Comparison of ENCODE assay signal across 38 cellular contexts in the genomic region with DNA sequence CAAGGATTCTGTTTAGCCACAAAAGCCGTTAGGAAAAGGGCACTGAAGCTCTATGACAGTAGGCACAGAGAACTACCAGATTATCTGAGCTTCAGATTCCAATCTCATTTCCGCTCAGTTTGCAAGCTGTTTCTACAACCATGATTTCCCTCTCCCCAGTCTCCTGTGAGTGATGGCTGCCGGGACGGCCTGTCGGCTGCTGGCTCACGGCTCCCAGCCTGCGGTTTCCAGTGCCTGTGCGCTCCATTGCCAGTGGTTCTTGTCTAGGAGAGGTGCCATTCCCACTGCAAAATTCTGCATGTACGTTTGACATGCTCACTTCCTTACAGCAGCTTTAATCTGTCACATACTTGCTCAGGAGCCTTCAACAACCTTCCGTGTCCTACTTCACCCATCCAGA.
"Had no signal": no experiment of that assay in that cellular context is flagged by ENCODE, and none has a peak within 500 bp of the region (broad histone marks: within the 10 kb centered on the region; RNA-seq: fewer than 3 reads in every experiment).

No MANE protein-coding gene starts in this region.

- H3K36me3 Mint-ChIP-seq: activated naive CD4-positive, alpha-beta T cell treated with anti-CD3 and anti-CD28 coated beads, Interleukin-2, amount 10 ng/mL, durations not matched to agents 7 days and 5 days; activated naive CD4-positive, alpha-beta T cell treated with anti-CD3 and anti-CD28 coated beads, Interleukin-2, amount 50 U/mL, for 24 hours; activated naive CD4-positive, alpha-beta T cell treated with anti-CD3 and anti-CD28 coated beads, Interleukin-2, amount 50 U/mL, for 72 hours; activated naive CD8-positive, alpha-beta T cell; activated naive CD8-positive, alpha-beta T cell treated with anti-CD3 and anti-CD28 coated beads for 36 hours; activated naive CD8-positive, alpha-beta T cell treated with anti-CD3 and anti-CD28 coated beads, Interleukin-2, amount 10 ng/mL, durations not matched to agents 7 days and 5 days; brain had no signal

- H3K27me3 ChIP-seq: adrenal gland, ascending aorta, body of pancreas, brain microvascular endothelial cell, breast epithelium, cardiac muscle cell had no signal

- H3K36me3 ChIP-seq: adrenal gland, ascending aorta, brain microvascular endothelial cell, breast epithelium, cardiac muscle cell had no signal

- H3K4me1 Mint-ChIP-seq: activated naive CD4-positive, alpha-beta T cell treated with anti-CD3 and anti-CD28 coated beads, Interleukin-2, amount 10 ng/mL, durations not matched to agents 7 days and 5 days; activated naive CD4-positive, alpha-beta T cell treated with anti-CD3 and anti-CD28 coated beads, Interleukin-2, amount 50 U/mL, for 24 hours; activated naive CD8-positive, alpha-beta T cell treated with anti-CD3 and anti-CD28 coated beads for 36 hours; activated naive CD8-positive, alpha-beta T cell treated with anti-CD3 and anti-CD28 coated beads, Interleukin-2, amount 10 ng/mL, durations not matched to agents 7 days and 5 days; activated naive CD8-positive, alpha-beta T cell treated with anti-CD3 and anti-CD28 coated beads, Interleukin-2, amount 50 U/mL, for 24 hours; activated T-helper 17 cell treated with anti-CD3 and anti-CD28 coated beads, Interleukin-2, amount 50 U/mL, for 72 hours; central memory CD8-positive, alpha-beta T cell had no signal

- H3K4me3 ChIP-seq: adrenal gland, ascending aorta, body of pancreas, breast epithelium, cardiac muscle cell had no signal

- H3K9me3 Mint-ChIP-seq: activated naive CD8-positive, alpha-beta T cell treated with anti-CD3 and anti-CD28 coated beads, Interleukin-2, amount 10 ng/mL, durations not matched to agents 7 days and 5 days; activated T-helper 2 cell treated with anti-CD3 and anti-CD28 coated beads, Interferon-gamma antibody, Interleukin-2, Interleukin-4, amounts not matched to agents 10 μg/mL and 5 μg/mL and 100 μg/mL, durations not matched to agents 14 hours and 24 hours and 36 hours had no signal

- H3K4me3 Mint-ChIP-seq: activated naive CD4-positive, alpha-beta T cell treated with anti-CD3 and anti-CD28 coated beads for 36 hours; activated naive CD4-positive, alpha-beta T cell treated with anti-CD3 and anti-CD28 coated beads, Interleukin-2, amount 10 ng/mL, durations not matched to agents 7 days and 5 days; activated naive CD4-positive, alpha-beta T cell treated with anti-CD3 and anti-CD28 coated beads, Interleukin-2, amount 50 U/mL, for 24 hours; activated naive CD8-positive, alpha-beta T cell; activated naive CD8-positive, alpha-beta T cell treated with anti-CD3 and anti-CD28 coated beads for 36 hours; activated naive CD8-positive, alpha-beta T cell treated with anti-CD3 and anti-CD28 coated beads, Interleukin-2, amount 10 ng/mL, durations not matched to agents 7 days and 5 days; activated naive CD8-positive, alpha-beta T cell treated with anti-CD3 and anti-CD28 coated beads, Interleukin-2, amount 50 U/mL, for 24 hours; activated T-cell treated with anti-CD3 and anti-CD28 coated beads, Interleukin-2, amount 50 U/mL, for 4 hours; activated T-cell treated with anti-CD3 and anti-CD28 coated beads, Interleukin-2, amount 50 U/mL, for 72 hours; activated T-helper 1 cell treated with anti-CD3 and anti-CD28 coated beads, Interleukin-12 subunit alpha, Interleukin-12 subunit beta, Interleukin-2, Interleukin-4 antibody, amounts not matched to agents 30 ng/mL and 10 ng/mL and 1 ng/mL, durations not matched to agents 14 hours and 24 hours and 36 hours; activated T-helper 17 cell treated with anti-CD3 and anti-CD28 coated beads, Interleukin-2, amount 50 U/mL, for 72 hours; brain; central memory CD8-positive, alpha-beta T cell had no signal

- H3K27ac ChIP-seq: adrenal gland, ascending aorta, body of pancreas, brain microvascular endothelial cell, breast epithelium, cardiac muscle cell had no signal

- H3K27me3 Mint-ChIP-seq: activated naive CD4-positive, alpha-beta T cell treated with anti-CD3 and anti-CD28 coated beads, Interleukin-2, amount 10 ng/mL, durations not matched to agents 7 days and 5 days; activated naive CD4-positive, alpha-beta T cell treated with anti-CD3 and anti-CD28 coated beads, Interleukin-2, amount 50 U/mL, for 24 hours; activated naive CD8-positive, alpha-beta T cell treated with anti-CD3 and anti-CD28 coated beads for 36 hours; activated naive CD8-positive, alpha-beta T cell treated with anti-CD3 and anti-CD28 coated beads, Interleukin-2, amount 10 ng/mL, durations not matched to agents 7 days and 5 days; activated naive CD8-positive, alpha-beta T cell treated with anti-CD3 and anti-CD28 coated beads, Interleukin-2, amount 50 U/mL, for 24 hours; central memory CD8-positive, alpha-beta T cell had no signal

- H3K4me1 ChIP-seq: adrenal gland, ascending aorta, body of pancreas, breast epithelium had no signal

- H3K27ac Mint-ChIP-seq: activated naive CD4-positive, alpha-beta T cell treated with anti-CD3 and anti-CD28 coated beads for 36 hours; activated naive CD4-positive, alpha-beta T cell treated with anti-CD3 and anti-CD28 coated beads, Interleukin-2, amount 10 ng/mL, durations not matched to agents 7 days and 5 days; activated naive CD4-positive, alpha-beta T cell treated with anti-CD3 and anti-CD28 coated beads, Interleukin-2, amount 50 U/mL, for 24 hours; activated naive CD4-positive, alpha-beta T cell treated with anti-CD3 and anti-CD28 coated beads, Interleukin-2, amount 50 U/mL, for 72 hours; activated naive CD8-positive, alpha-beta T cell; activated naive CD8-positive, alpha-beta T cell treated with anti-CD3 and anti-CD28 coated beads for 36 hours; activated naive CD8-positive, alpha-beta T cell treated with anti-CD3 and anti-CD28 coated beads, Interleukin-2, amount 10 ng/mL, durations not matched to agents 7 days and 5 days; activated naive CD8-positive, alpha-beta T cell treated with anti-CD3 and anti-CD28 coated beads, Interleukin-2, amount 50 U/mL, for 24 hours; activated T-cell treated with anti-CD3 and anti-CD28 coated beads, Interleukin-2, amount 50 U/mL, for 72 hours; activated T-helper 1 cell treated with anti-CD3 and anti-CD28 coated beads, Interleukin-12 subunit alpha, Interleukin-12 subunit beta, Interleukin-2, Interleukin-4 antibody, amounts not matched to agents 30 ng/mL and 10 ng/mL and 1 ng/mL, durations not matched to agents 14 hours and 24 hours and 36 hours; activated T-helper 17 cell treated with anti-CD3 and anti-CD28 coated beads, Interleukin-2, amount 50 U/mL, for 72 hours; activated T-helper 2 cell treated with anti-CD3 and anti-CD28 coated beads, Interferon-gamma antibody, Interleukin-2, Interleukin-4, amounts not matched to agents 10 μg/mL and 5 μg/mL and 100 μg/mL, durations not matched to agents 14 hours and 24 hours and 36 hours; brain had no signal

- H3K9me3 ChIP-seq: adrenal gland, ascending aorta, body of pancreas, breast epithelium had no signal

- DNase-seq: activated effector memory CD4-positive, alpha-beta T cell treated with anti-CD3 and anti-CD28 coated beads, Interleukin-2, amount 50 U/mL, for 16 hours; activated effector memory CD4-positive, alpha-beta T cell treated with Interleukin-2 at 50 U/mL for 16 hours; activated gamma-delta T cell; activated gamma-delta T cell treated with Interleukin-2 at 50 U/mL for 16 hours; activated naive CD4-positive, alpha-beta T cell; activated naive CD4-positive, alpha-beta T cell treated with anti-CD3 and anti-CD28 coated beads for 36 hours; activated naive CD4-positive, alpha-beta T cell treated with anti-CD3 and anti-CD28 coated beads, Interleukin-2, amount 10 ng/mL, durations not matched to agents 7 days and 5 days; activated naive CD4-positive, alpha-beta T cell treated with anti-CD3 and anti-CD28 coated beads, Interleukin-2, amount 50 U/mL, for 16 hours; activated naive CD4-positive, alpha-beta T cell treated with Interleukin-2 at 50 U/mL for 16 hours; activated naive CD8-positive, alpha-beta T cell treated with anti-CD3 and anti-CD28 coated beads for 36 hours; activated naive CD8-positive, alpha-beta T cell treated with anti-CD3 and anti-CD28 coated beads, Interleukin-2, amount 10 ng/mL, durations not matched to agents 7 days and 5 days; activated naive CD8-positive, alpha-beta T cell treated with anti-CD3 and anti-CD28 coated beads, Interleukin-2, amount 50 U/mL, for 24 hours; activated T-cell treated with anti-CD3 and anti-CD28 coated beads, Interleukin-2, amount 50 U/mL, for 4 hours; activated T-cell treated with anti-CD3 and anti-CD28 coated beads, Interleukin-2, amount 50 U/mL, for 48 hours; activated T-cell treated with anti-CD3 and anti-CD28 coated beads, Interleukin-2, amount 50 U/mL, for 72 hours; adrenal gland; amniotic stem cell; amygdala; anterior cingulate cortex; aorta; body of pancreas; brain microvascular endothelial cell; caudate nucleus; central memory CD4-positive, alpha-beta T cell; cerebellar nuclear complex had no signal

- FAIRE-seq: astrocyte, bronchial epithelial cell had no signal
